In the genomic region with DNA sequence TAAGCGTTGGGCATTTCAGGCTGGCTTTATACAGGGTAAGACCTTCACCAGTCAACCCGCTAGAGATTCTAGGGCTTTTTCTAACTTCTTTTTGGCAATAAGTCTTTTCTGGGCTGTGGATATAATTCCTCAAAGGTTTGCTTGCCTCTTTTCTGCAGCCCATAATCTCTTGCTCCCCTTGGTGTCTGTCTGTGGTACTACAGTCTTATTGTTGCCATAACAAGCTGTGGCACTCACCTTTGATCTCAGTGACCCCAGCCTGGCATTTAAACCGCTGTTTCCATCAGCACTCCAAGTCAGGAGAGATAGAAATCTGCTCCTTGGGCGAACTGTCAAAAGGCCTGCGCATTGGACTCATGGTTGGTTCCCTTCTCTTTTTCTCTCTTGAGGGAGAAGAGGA, we compare ENCODE assay signal across 9 cellular contexts. TPM values are rescaled to one million over a fixed set of nuclear protein-coding genes. Genes with fewer than 3 reads are reported as not detected.
DNase-seq lines count a peak whose midpoint lies in the region; ATAC-seq and TF ChIP-seq lines count a peak whose summit lies in the region.
"Had no signal": no experiment of that assay in that cellular context is flagged by ENCODE, and none has a peak within 500 bp of the region (broad histone marks: within the 10 kb centered on the region; RNA-seq: fewer than 3 reads in every experiment).

No MANE protein-coding gene starts in this region.

- H3K4me1 Mint-ChIP-seq in activated CD4-positive, alpha-beta T cell treated with anti-CD3 and anti-CD28 coated beads, Interleukin-2, amount 10 ng/mL, durations not matched to agents 24 days and 14 days: no peaks in the 10 kb centered on the region
- H3K4me1 Mint-ChIP-seq in neural crest cell: no peaks in the 10 kb centered on the region

- in situ Hi-C loops in KBM-7 (cut with MboI; ENCODE audit: low pct_unique_long_range_greater_than_20kb, low sequenced_read_pairs) (no loop called here), brain microvascular endothelial cell (cut with HindIII; ENCODE audit: low pct_ligation_motif_present, low sequenced_read_pairs) (no loop called here)

- peaks cover 4% of the 10 kb centered on the region for H3K27me3 Mint-ChIP-seq in activated CD4-positive, alpha-beta T cell treated with anti-CD3 and anti-CD28 coated beads, Interleukin-2, amount 10 ng/mL, durations not matched to agents 24 days and 14 days
- no peaks in the 10 kb centered on the region for H3K27me3 Mint-ChIP-seq in neural crest cell (ENCODE audit: low read depth)

- peaks cover 6% of the 10 kb centered on the region for H3K9me3 Mint-ChIP-seq in activated CD4-positive, alpha-beta T cell treated with anti-CD3 and anti-CD28 coated beads, Interleukin-2, amount 10 ng/mL, durations not matched to agents 24 days and 14 days
- peaks cover 13% of the 10 kb centered on the region for H3K9me3 Mint-ChIP-seq in neural crest cell

- intact Hi-C loops in activated CD4-positive, alpha-beta T cell treated with anti-CD3 and anti-CD28 coated beads, Interleukin-2, amount 10 ng/mL, durations not matched to agents 24 days and 14 days (cut with micrococcal nuclease): no loop called here

- ATAC-seq in HG03571 (IDR thresholded peaks at IDR 0.05; ENCODE audit: unreplicated experiment) (no peak), GM18517 (IDR thresholded peaks at IDR 0.05; ENCODE audit: unreplicated experiment) (no peak)

- no peak overlapping the region for H3K27ac ChIP-seq in brain microvascular endothelial cell
- H3K27ac ChIP-seq: skin epidermis had no signal

- peak; percentile 78 for TF ChIP-seq CTCF in brain microvascular endothelial cell (IDR thresholded peaks at IDR 0.05; ENCODE audit: low read depth, low read length, missing control alignments)
- peak; percentile 57 for TF ChIP-seq CTCF in neural crest cell (conservative IDR thresholded peaks at IDR 0.05)

- H3K36me3 ChIP-seq in brain microvascular endothelial cell (replicated peaks): no peaks in the 10 kb centered on the region

- H3K27ac Mint-ChIP-seq in activated CD4-positive, alpha-beta T cell treated with anti-CD3 and anti-CD28 coated beads, Interleukin-2, amount 10 ng/mL, durations not matched to agents 24 days and 14 days: no peak overlapping the region
- H3K27ac Mint-ChIP-seq in neural crest cell (ENCODE audit: unreplicated experiment): no peak overlapping the region

- H3K36me3 Mint-ChIP-seq in activated CD4-positive, alpha-beta T cell treated with anti-CD3 and anti-CD28 coated beads, Interleukin-2, amount 10 ng/mL, durations not matched to agents 24 days and 14 days (ENCODE audit: low read depth): no peaks in the 10 kb centered on the region
- H3K36me3 Mint-ChIP-seq in neural crest cell (ENCODE audit: low read depth): peaks cover 27% of the 10 kb centered on the region

- H3K27me3 ChIP-seq in brain microvascular endothelial cell (replicated peaks): no peaks in the 10 kb centered on the region

- H3K4me3 Mint-ChIP-seq in activated CD4-positive, alpha-beta T cell treated with anti-CD3 and anti-CD28 coated beads, Interleukin-2, amount 10 ng/mL, durations not matched to agents 24 days and 14 days: no peak overlapping the region
- no peak overlapping the region for H3K4me3 Mint-ChIP-seq in neural crest cell

- H3K4me3 ChIP-seq in brain microvascular endothelial cell (ENCODE audit: low read depth, low read length): no peak overlapping the region
- H3K4me3 ChIP-seq: skin epidermis had no signal

- DNase-seq in activated CD4-positive, alpha-beta T cell treated with anti-CD3 and anti-CD28 coated beads, Interleukin-2, amount 10 ng/mL, durations not matched to agents 24 days and 14 days: peak; percentile 73
- DNase-seq in activated CD4-positive, alpha-beta T cell treated with anti-CD3 and anti-CD28 coated beads, Interleukin-2, amount 50 U/mL, for 1 hour: no peak
- DNase-seq in KBM-7 (peak; percentile 59), brain microvascular endothelial cell (peak; percentile 39), neural crest cell (ENCODE audit: low read depth, low spot score) (peak; percentile 15), 8988T (no peak)

RNA-seq across cellular contexts. Expression of gene MPHOSPH8, which starts 14.5 kb away (rescaled TPM):
- total RNA-seq in activated CD4-positive, alpha-beta T cell treated with anti-CD3 and anti-CD28 coated beads, Interleukin-2, amount 10 ng/mL, durations not matched to agents 24 days and 14 days: 40.3 and 41.1 TPM in 2 replicates
- 22.7 and 26.5 TPM in 2 replicates for total RNA-seq in neural crest cell

RNA-seq across cellular contexts. Expression of gene TPTE2, which starts 57.6 kb away (rescaled TPM):
- not detected in 2 replicates for total RNA-seq in activated CD4-positive, alpha-beta T cell treated with anti-CD3 and anti-CD28 coated beads, Interleukin-2, amount 10 ng/mL, durations not matched to agents 24 days and 14 days
- 0.14 and 0.18 TPM in 2 replicates for total RNA-seq in neural crest cell

Comparison
In these comparisons a context has a peak if more than half of its experiments do, and no peak if none do; other contexts are left out.
1. DNase-seq: peak in activated CD4-positive, alpha-beta T cell treated with anti-CD3 and anti-CD28 coated beads, Interleukin-2, amount 10 ng/mL, durations not matched to agents 24 days and 14 days (single experiment), KBM-7 (single experiment), brain microvascular endothelial cell (single experiment) and neural crest cell (single experiment); none in activated CD4-positive, alpha-beta T cell treated with anti-CD3 and anti-CD28 coated beads, Interleukin-2, amount 50 U/mL, for 1 hour (single experiment) and 8988T (single experiment).